Comparison of ENCODE assay signal across 1 cellular context in the genomic region with DNA sequence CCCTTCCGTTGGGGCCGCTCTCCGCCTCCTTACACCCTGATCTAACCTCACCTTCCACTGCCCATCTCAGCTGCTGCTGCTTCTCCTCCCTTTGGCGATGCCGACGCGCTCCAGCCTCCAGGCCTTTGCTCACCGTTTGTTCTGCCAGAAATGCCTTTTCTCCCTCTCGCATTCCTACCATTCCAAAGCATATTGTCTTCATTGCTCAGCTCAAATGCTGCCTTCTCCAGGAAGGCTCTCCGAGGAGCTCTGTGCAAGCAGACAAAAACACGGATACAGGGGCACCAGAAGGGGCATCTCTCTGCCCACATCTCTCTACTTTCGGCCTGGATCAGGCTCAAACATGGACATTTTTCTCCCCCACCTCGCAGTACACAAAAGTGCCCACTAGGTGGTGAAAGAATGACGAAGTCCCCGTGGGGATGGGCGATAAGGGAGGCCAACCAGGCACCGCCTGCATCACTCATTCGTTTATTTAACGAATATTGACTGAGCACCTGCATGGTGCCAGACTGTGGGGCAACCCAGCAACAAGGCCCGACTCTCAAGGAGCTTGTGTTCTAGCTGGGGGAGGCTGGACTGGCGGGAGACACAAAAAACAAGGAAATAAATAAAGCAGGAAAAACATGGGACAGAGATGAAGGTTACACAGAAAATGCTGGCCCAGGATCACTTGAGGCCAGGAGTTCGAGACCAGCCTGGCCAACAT.
TF ChIP-seq lines count a peak whose summit lies in the region.

No MANE protein-coding gene starts in this region.

TF ChIP-seq in K562, 482 proteins besides CTCF, POLR2A, EP300 and RAD21 (continued from another document and continues in another):
- TF ChIP-seq, protein P1, sequence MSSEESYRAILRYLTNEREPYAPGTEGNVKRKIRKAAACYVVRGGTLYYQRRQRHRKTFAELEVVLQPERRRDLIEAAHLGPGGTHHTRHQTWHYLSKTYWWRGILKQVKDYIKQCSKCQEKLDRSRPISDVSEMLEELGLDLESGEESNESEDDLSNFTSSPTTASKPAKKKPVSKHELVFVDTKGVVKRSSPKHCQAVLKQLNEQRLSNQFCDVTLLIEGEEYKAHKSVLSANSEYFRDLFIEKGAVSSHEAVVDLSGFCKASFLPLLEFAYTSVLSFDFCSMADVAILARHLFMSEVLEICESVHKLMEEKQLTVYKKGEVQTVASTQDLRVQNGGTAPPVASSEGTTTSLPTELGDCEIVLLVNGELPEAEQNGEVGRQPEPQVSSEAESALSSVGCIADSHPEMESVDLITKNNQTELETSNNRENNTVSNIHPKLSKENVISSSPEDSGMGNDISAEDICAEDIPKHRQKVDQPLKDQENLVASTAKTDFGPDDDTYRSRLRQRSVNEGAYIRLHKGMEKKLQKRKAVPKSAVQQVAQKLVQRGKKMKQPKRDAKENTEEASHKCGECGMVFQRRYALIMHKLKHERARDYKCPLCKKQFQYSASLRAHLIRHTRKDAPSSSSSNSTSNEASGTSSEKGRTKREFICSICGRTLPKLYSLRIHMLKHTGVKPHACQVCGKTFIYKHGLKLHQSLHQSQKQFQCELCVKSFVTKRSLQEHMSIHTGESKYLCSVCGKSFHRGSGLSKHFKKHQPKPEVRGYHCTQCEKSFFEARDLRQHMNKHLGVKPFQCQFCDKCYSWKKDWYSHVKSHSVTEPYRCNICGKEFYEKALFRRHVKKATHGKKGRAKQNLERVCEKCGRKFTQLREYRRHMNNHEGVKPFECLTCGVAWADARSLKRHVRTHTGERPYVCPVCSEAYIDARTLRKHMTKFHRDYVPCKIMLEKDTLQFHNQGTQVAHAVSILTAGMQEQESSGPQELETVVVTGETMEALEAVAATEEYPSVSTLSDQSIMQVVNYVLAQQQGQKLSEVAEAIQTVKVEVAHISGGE (CRISPR knock-in tag; IDR thresholded peaks at IDR 0.05): 0 out of 6 replicates have a peak, but pooled peaks of 1 of the 3 experiments have one; percentile 27
- no peak for TF ChIP-seq HIVEP1 (CRISPR knock-in tag; IDR thresholded peaks at IDR 0.05)
- TF ChIP-seq BCOR (IDR thresholded peaks at IDR 0.05): peak; percentile 52
- TF ChIP-seq ZNF644 (tag; IDR thresholded peaks at IDR 0.05; ENCODE audit: low read depth): no peak
- TF ChIP-seq TAF1 (IDR thresholded peaks at IDR 0.05; ENCODE audit: control insufficient read depth, extremely low read depth, insufficient read depth, low read length, severe bottlenecking): no peak
- no peak for TF ChIP-seq ZNF316 (IDR thresholded peaks at IDR 0.05)
- TF ChIP-seq, protein P2, sequence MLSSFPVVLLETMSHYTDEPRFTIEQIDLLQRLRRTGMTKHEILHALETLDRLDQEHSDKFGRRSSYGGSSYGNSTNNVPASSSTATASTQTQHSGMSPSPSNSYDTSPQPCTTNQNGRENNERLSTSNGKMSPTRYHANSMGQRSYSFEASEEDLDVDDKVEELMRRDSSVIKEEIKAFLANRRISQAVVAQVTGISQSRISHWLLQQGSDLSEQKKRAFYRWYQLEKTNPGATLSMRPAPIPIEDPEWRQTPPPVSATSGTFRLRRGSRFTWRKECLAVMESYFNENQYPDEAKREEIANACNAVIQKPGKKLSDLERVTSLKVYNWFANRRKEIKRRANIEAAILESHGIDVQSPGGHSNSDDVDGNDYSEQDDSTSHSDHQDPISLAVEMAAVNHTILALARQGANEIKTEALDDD (IDR thresholded peaks at IDR 0.05): no peak
- no peak for TF ChIP-seq ZFPM2 (CRISPR knock-in tag; IDR thresholded peaks at IDR 0.05)
- TF ChIP-seq, protein P3, sequence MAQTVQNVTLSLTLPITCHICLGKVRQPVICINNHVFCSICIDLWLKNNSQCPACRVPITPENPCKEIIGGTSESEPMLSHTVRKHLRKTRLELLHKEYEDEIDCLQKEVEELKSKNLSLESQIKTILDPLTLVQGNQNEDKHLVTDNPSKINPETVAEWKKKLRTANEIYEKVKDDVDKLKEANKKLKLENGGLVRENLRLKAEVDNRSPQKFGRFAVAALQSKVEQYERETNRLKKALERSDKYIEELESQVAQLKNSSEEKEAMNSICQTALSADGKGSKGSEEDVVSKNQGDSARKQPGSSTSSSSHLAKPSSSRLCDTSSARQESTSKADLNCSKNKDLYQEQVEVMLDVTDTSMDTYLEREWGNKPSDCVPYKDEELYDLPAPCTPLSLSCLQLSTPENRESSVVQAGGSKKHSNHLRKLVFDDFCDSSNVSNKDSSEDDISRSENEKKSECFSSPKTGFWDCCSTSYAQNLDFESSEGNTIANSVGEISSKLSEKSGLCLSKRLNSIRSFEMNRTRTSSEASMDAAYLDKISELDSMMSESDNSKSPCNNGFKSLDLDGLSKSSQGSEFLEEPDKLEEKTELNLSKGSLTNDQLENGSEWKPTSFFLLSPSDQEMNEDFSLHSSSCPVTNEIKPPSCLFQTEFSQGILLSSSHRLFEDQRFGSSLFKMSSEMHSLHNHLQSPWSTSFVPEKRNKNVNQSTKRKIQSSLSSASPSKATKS (CRISPR knock-in tag; IDR thresholded peaks at IDR 0.05): no peak
- TF ChIP-seq, protein P4, sequence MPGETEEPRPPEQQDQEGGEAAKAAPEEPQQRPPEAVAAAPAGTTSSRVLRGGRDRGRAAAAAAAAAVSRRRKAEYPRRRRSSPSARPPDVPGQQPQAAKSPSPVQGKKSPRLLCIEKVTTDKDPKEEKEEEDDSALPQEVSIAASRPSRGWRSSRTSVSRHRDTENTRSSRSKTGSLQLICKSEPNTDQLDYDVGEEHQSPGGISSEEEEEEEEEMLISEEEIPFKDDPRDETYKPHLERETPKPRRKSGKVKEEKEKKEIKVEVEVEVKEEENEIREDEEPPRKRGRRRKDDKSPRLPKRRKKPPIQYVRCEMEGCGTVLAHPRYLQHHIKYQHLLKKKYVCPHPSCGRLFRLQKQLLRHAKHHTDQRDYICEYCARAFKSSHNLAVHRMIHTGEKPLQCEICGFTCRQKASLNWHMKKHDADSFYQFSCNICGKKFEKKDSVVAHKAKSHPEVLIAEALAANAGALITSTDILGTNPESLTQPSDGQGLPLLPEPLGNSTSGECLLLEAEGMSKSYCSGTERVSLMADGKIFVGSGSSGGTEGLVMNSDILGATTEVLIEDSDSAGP (CRISPR knock-in tag; IDR thresholded peaks at IDR 0.05): no peak
- no peak for TF ChIP-seq SMAD2 (IDR thresholded peaks at IDR 0.05; ENCODE audit: low read depth, low read length)
- no peak for TF ChIP-seq ZNF140 (CRISPR knock-in tag; IDR thresholded peaks at IDR 0.05)
- no peak for TF ChIP-seq KAT2B (IDR thresholded peaks at IDR 0.05; ENCODE audit: low read depth, low read length)
- TF ChIP-seq ARID2 (IDR thresholded peaks at IDR 0.05): no peak
- peak in 1 of 2 experiments; percentile 69; a peak in 1 of 4 replicates for TF ChIP-seq FOXA3 (CRISPR knock-in tag; conservative IDR thresholded peaks at IDR 0.05 in 1 of 2, IDR thresholded peaks at IDR 0.05 in 1 of 2)
- peak; percentile 52; the same call in 1 of the 2 replicates for TF ChIP-seq ARID1B (IDR thresholded peaks at IDR 0.05)
- peak; percentile 43; the same call in 1 of the 2 replicates for TF ChIP-seq TEAD4 (IDR thresholded peaks at IDR 0.05; ENCODE audit: low read length)
- no peak for TF ChIP-seq TEAD4 (CRISPR knock-in tag; IDR thresholded peaks at IDR 0.05; ENCODE audit: borderline replicate concordance)
- no peak for TF ChIP-seq RBBP5 (IDR thresholded peaks at IDR 0.05; ENCODE audit: borderline replicate concordance, insufficient read depth, low read length, poor library complexity, severe bottlenecking)
- TF ChIP-seq, protein P5, sequence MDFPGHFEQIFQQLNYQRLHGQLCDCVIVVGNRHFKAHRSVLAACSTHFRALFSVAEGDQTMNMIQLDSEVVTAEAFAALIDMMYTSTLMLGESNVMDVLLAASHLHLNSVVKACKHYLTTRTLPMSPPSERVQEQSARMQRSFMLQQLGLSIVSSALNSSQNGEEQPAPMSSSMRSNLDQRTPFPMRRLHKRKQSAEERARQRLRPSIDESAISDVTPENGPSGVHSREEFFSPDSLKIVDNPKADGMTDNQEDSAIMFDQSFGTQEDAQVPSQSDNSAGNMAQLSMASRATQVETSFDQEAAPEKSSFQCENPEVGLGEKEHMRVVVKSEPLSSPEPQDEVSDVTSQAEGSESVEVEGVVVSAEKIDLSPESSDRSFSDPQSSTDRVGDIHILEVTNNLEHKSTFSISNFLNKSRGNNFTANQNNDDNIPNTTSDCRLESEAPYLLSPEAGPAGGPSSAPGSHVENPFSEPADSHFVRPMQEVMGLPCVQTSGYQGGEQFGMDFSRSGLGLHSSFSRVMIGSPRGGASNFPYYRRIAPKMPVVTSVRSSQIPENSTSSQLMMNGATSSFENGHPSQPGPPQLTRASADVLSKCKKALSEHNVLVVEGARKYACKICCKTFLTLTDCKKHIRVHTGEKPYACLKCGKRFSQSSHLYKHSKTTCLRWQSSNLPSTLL (IDR thresholded peaks at IDR 0.05): no peak
- TF ChIP-seq, protein P6, sequence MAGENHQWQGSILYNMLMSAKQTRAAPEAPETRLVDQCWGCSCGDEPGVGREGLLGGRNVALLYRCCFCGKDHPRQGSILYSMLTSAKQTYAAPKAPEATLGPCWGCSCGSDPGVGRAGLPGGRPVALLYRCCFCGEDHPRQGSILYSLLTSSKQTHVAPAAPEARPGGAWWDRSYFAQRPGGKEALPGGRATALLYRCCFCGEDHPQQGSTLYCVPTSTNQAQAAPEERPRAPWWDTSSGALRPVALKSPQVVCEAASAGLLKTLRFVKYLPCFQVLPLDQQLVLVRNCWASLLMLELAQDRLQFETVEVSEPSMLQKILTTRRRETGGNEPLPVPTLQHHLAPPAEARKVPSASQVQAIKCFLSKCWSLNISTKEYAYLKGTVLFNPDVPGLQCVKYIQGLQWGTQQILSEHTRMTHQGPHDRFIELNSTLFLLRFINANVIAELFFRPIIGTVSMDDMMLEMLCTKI (IDR thresholded peaks at IDR 0.05; ENCODE audit: partially characterized antibody): no peak
- TF ChIP-seq, protein P7, sequence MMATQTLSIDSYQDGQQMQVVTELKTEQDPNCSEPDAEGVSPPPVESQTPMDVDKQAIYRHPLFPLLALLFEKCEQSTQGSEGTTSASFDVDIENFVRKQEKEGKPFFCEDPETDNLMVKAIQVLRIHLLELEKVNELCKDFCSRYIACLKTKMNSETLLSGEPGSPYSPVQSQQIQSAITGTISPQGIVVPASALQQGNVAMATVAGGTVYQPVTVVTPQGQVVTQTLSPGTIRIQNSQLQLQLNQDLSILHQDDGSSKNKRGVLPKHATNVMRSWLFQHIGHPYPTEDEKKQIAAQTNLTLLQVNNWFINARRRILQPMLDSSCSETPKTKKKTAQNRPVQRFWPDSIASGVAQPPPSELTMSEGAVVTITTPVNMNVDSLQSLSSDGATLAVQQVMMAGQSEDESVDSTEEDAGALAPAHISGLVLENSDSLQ (IDR thresholded peaks at IDR 0.05): no peak
- no peak for TF ChIP-seq FOS (IDR thresholded peaks at IDR 0.05; ENCODE audit: extremely low read depth, insufficient read length)
- no peak for TF ChIP-seq PCBP2 (IDR thresholded peaks at IDR 0.05; ENCODE audit: low read depth, low read length, poor library complexity, severe bottlenecking)
- no peak for TF ChIP-seq ZNF274 (IDR thresholded peaks at IDR 0.05; ENCODE audit: borderline replicate concordance, low read depth, low read length)
- TF ChIP-seq HMG20A (CRISPR knock-in tag; conservative IDR thresholded peaks at IDR 0.05): no peak
- TF ChIP-seq MCM7 (IDR thresholded peaks at IDR 0.05): no peak
- TF ChIP-seq PRPF4 (IDR thresholded peaks at IDR 0.05; ENCODE audit: insufficient read depth, low read depth, low read length, poor library complexity, severe bottlenecking): no peak
- TF ChIP-seq, protein P8, sequence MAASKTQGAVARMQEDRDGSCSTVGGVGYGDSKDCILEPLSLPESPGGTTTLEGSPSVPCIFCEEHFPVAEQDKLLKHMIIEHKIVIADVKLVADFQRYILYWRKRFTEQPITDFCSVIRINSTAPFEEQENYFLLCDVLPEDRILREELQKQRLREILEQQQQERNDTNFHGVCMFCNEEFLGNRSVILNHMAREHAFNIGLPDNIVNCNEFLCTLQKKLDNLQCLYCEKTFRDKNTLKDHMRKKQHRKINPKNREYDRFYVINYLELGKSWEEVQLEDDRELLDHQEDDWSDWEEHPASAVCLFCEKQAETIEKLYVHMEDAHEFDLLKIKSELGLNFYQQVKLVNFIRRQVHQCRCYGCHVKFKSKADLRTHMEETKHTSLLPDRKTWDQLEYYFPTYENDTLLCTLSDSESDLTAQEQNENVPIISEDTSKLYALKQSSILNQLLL (CRISPR knock-in tag; IDR thresholded peaks at IDR 0.05; ENCODE audit: borderline replicate concordance): no peak
- TF ChIP-seq, protein P9, sequence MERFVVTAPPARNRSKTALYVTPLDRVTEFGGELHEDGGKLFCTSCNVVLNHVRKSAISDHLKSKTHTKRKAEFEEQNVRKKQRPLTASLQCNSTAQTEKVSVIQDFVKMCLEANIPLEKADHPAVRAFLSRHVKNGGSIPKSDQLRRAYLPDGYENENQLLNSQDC (CRISPR knock-in tag; IDR thresholded peaks at IDR 0.05): no peak
- TF ChIP-seq PTTG1 (tag; IDR thresholded peaks at IDR 0.05; ENCODE audit: low read depth): no peak
- 0 out of 2 replicates have a peak, but pooled peaks have one; percentile 23 for TF ChIP-seq L3MBTL2 (IDR thresholded peaks at IDR 0.05)
- no peak for TF ChIP-seq NR2C2 (CRISPR knock-in tag; IDR thresholded peaks at IDR 0.05)
- TF ChIP-seq NR2C2 (tag; IDR thresholded peaks at IDR 0.05): no peak
- no peak for TF ChIP-seq ZNF263 (CRISPR knock-in tag; IDR thresholded peaks at IDR 0.05; ENCODE audit: borderline replicate concordance)
- TF ChIP-seq PML (IDR thresholded peaks at IDR 0.05; ENCODE audit: low read length): no peak
- no peak for TF ChIP-seq CBX2 (IDR thresholded peaks at IDR 0.05; ENCODE audit: insufficient read depth, low read length, poor library complexity, severe bottlenecking)
- no peak for TF ChIP-seq CBFA2T2 (conservative IDR thresholded peaks at IDR 0.05)
- TF ChIP-seq, protein P10, sequence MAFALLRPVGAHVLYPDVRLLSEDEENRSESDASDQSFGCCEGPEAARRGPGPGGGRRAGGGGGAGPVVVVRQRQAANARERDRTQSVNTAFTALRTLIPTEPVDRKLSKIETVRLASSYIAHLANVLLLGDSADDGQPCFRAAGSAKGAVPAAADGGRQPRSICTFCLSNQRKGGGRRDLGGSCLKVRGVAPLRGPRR (CRISPR knock-in tag; IDR thresholded peaks at IDR 0.05): no peak
- TF ChIP-seq, protein P11, sequence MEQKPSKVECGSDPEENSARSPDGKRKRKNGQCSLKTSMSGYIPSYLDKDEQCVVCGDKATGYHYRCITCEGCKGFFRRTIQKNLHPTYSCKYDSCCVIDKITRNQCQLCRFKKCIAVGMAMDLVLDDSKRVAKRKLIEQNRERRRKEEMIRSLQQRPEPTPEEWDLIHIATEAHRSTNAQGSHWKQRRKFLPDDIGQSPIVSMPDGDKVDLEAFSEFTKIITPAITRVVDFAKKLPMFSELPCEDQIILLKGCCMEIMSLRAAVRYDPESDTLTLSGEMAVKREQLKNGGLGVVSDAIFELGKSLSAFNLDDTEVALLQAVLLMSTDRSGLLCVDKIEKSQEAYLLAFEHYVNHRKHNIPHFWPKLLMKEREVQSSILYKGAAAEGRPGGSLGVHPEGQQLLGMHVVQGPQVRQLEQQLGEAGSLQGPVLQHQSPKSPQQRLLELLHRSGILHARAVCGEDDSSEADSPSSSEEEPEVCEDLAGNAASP (IDR thresholded peaks at IDR 0.05): no peak
- no peak for TF ChIP-seq MTF1 (CRISPR knock-in tag; IDR thresholded peaks at IDR 0.05; ENCODE audit: borderline replicate concordance)
- TF ChIP-seq, protein P12, sequence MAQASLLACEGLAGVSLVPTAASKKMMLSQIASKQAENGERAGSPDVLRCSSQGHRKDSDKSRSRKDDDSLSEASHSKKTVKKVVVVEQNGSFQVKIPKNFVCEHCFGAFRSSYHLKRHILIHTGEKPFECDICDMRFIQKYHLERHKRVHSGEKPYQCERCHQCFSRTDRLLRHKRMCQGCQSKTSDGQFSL (CRISPR knock-in tag; IDR thresholded peaks at IDR 0.05): peak; percentile 93
- TF ChIP-seq, protein P12 (tag; IDR thresholded peaks at IDR 0.05): no peak
- no peak for TF ChIP-seq XRCC3 (IDR thresholded peaks at IDR 0.05)
